ENCODE assay signal across 23 cellular contexts in the genomic region with DNA sequence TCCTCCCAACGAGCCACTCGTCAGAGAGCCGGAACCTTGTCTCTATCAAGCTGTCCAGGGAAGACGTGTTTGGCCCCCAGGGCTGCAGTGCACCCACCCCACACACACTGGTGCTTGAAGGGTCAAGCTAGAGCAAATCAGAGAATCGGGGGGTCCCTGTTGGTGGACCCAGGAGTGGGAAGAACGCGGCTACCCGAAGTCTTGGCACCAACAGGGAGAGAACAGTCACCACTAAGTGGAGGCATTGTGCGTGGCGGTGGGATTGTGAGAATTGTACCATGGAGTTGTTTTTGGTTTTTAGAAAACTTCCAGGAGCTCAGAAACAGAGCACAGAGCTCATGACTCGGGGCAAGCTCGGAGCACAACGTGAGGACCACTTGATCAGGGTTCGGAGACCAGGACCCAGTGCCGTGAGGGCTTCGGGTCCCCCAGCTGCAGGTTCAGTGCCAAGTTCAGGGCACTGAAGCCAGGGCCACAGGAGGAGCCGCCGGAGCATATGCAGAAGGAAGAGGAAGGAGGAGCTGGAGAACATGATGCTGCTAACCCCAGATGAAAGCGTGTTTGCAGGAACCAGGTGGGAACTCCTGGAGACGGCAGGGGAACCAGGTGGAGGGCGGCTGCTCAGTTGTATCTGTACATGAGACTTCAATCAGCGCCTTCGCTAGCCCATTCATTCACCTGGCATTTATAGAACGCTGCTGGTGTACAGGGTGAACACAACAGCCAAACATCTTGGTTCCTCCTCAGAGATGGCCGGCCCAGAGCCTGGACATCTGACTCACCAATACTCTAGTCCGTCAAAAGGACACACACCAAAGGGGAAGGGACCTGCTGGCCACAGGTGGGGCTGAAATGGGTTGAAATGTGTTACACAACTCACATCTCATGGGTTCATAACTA. TPM values are rescaled to one million over a fixed set of nuclear protein-coding genes. Genes with fewer than 3 reads are reported as not detected.
A peak's percentile ranks its signal among the peaks of the same experiment; 100 is the strongest.
DNase-seq lines count a peak whose midpoint lies in the region; ATAC-seq, FAIRE-seq and TF ChIP-seq lines count a peak whose summit lies in the region.
"Had no signal": no experiment of that assay in that cellular context is flagged by ENCODE, and none has a peak within 500 bp of the region (broad histone marks: within the 10 kb centered on the region; RNA-seq: fewer than 3 reads in every experiment).

No MANE protein-coding gene starts in this region.

- no peak overlapping the region for H3K4me3 ChIP-seq in A549
- H3K4me3 ChIP-seq in coronary artery: no peak overlapping the region
- H3K4me3 ChIP-seq: heart left ventricle, sigmoid colon had no signal

- H3K4me1 ChIP-seq in A549: 0 out of 3 replicates have a peak, but pooled peaks cover 3% of the 10 kb centered on the region
- H3K4me1 ChIP-seq: BE2C, sigmoid colon had no signal

- CTCF ChIA-PET in A549 (lab: Yijun Ruan, JAX): interaction anchor here (0.8 to 1.5 kb wide), 5 partner anchors 12 to 71 kb away, joined by 3 to 4 read pairs (median 3); no protein-coding TSS in a partner anchor

- no peak for TF ChIP-seq EP300 in A549 (IDR thresholded peaks at IDR 0.05)

- H3K9me3 Mint-ChIP-seq in natural killer cell treated with Interleukin-12 subunit alpha and Interleukin-12 subunit beta and Interleukin-15 and Interleukin-18, amount 100 ng/mL, for 72 hours: no peaks in the 10 kb centered on the region
- H3K9me3 Mint-ChIP-seq: activated CD4-positive, alpha-beta memory T cell treated with anti-CD3 and anti-CD28 coated beads, Interleukin-2, amount 10 ng/mL, durations not matched to agents 7 days and 5 days had no signal

- no peaks in the 10 kb centered on the region for H3K36me3 Mint-ChIP-seq in natural killer cell treated with Interleukin-12 subunit alpha and Interleukin-12 subunit beta and Interleukin-15 and Interleukin-18, amount 100 ng/mL, for 72 hours

- peak overlapping the region; percentile 3; the same call in 1 of the 3 replicates for H3K4me2 ChIP-seq in A549

- H3K27me3 Mint-ChIP-seq in natural killer cell treated with Interleukin-12 subunit alpha and Interleukin-12 subunit beta and Interleukin-15 and Interleukin-18, amount 100 ng/mL, for 72 hours: peaks cover 39 to 48% of the 10 kb centered on the region in 2 donors

- POLR2A ChIA-PET in A549 (lab: Yijun Ruan, JAX): interaction anchor here (1.4 kb wide), 1 partner anchor 12 kb away, joined by 5 read pairs; no protein-coding TSS in a partner anchor

- H3K27ac Mint-ChIP-seq in natural killer cell treated with Interleukin-12 subunit alpha and Interleukin-12 subunit beta and Interleukin-15 and Interleukin-18, amount 100 ng/mL, for 72 hours: peak overlapping the region; percentile 18 to 38
- H3K27ac Mint-ChIP-seq: activated CD4-positive, alpha-beta memory T cell treated with anti-CD3 and anti-CD28 coated beads, Interleukin-2, amount 10 ng/mL, durations not matched to agents 7 days and 5 days had no signal

- no peak for TF ChIP-seq POLR2A in A549 (IDR thresholded peaks at IDR 0.05; ENCODE audit: low read length)

- no peak for FAIRE-seq in A549 (lab: Jason Lieb, UNC)
- FAIRE-seq: HepG2 had no signal

- H3K4me3 Mint-ChIP-seq in natural killer cell treated with Interleukin-12 subunit alpha and Interleukin-12 subunit beta and Interleukin-15 and Interleukin-18, amount 100 ng/mL, for 72 hours: peak overlapping the region; percentile 12
- H3K4me3 Mint-ChIP-seq: activated CD4-positive, alpha-beta memory T cell treated with anti-CD3 and anti-CD28 coated beads, Interleukin-2, amount 10 ng/mL, durations not matched to agents 7 days and 5 days had no signal

- H3K27ac ChIP-seq in A549 (no peak overlapping the region), coronary artery (peak overlapping the region in 1 of 2 donors; percentile 42)
- H3K27ac ChIP-seq: heart left ventricle, sigmoid colon had no signal

- no peak for TF ChIP-seq RAD21 in A549 (conservative IDR thresholded peaks at IDR 0.05 in 1 of 2, IDR thresholded peaks at IDR 0.05 in 1 of 2)

- WGBS in A549 (ENCODE audit: missing lambda C conversion rate): 48% methylated on average over 26 of the region's 26 CpGs

- H3K9me3 ChIP-seq in A549: no peaks in the 10 kb centered on the region
- H3K9me3 ChIP-seq: BE2C, heart left ventricle, sigmoid colon, tibial artery had no signal

- TF ChIP-seq CTCF in A549 (IDR thresholded peaks at IDR 0.05) (no peak), coronary artery (IDR thresholded peaks at IDR 0.05) (no peak)

- in situ Hi-C loops in G401 (cut with HindIII; ENCODE audit: low sequenced_read_pairs): no loop called here

- peaks cover 37 to 47% of the 10 kb centered on the region in 2 donors for H3K4me1 Mint-ChIP-seq in natural killer cell treated with Interleukin-12 subunit alpha and Interleukin-12 subunit beta and Interleukin-15 and Interleukin-18, amount 100 ng/mL, for 72 hours (ENCODE audit: low read depth in 2 of 2)

- DNase-seq in A549 (ENCODE audit: low read depth in 1 of 2, low spot score in 1 of 2) (no peak), G401 (ENCODE audit: low spot score) (peak; percentile 30), coronary artery (ENCODE audit: low spot score) (peak; percentile 61), NCI-H524 treated with DMSO at 0.1 percent for 48 hours (lab: John Stamatoyannopoulos, UW) (no peak), iPS-NIHi7 (ENCODE audit: extremely low spot score) (no peak), NCI-H1105 (lab: John Stamatoyannopoulos, UW) (no peak)
- peak; percentile 35 for DNase-seq in natural killer cell treated with Interleukin-12 subunit alpha and Interleukin-12 subunit beta and Interleukin-15 and Interleukin-18, amount 100 ng/mL, for 72 hours (ENCODE audit: low spot score)
- DNase-seq: activated CD4-positive, alpha-beta memory T cell treated with anti-CD3 and anti-CD28 coated beads, Interleukin-2, amount 10 ng/mL, durations not matched to agents 7 days and 5 days; BE2C; kidney glomerular epithelial cell; MV-4-11; NCI-H2081 treated with DMSO at 0.1 percent for 48 hours; stimulated activated CD4-positive, alpha-beta T cell treated with anti-CD3 and anti-CD28 coated beads, Interleukin-4, amount 100 ng/mL, for 24 hours; stimulated activated CD8-positive, alpha-beta memory T cell treated with anti-CD3 and anti-CD28 coated beads, Interleukin-4, amount 100 ng/mL, for 48 hours; SW 1271 had no signal

- peak in 1 of 2 experiments; percentile 39; a peak in 3 of 6 replicates for ATAC-seq in A549
- ATAC-seq in natural killer cell treated with Interleukin-12 subunit alpha and Interleukin-12 subunit beta and Interleukin-15 and Interleukin-18, amount 100 ng/mL, for 72 hours: no peak
- no peak for ATAC-seq in GM18867 (IDR thresholded peaks at IDR 0.05; ENCODE audit: unreplicated experiment)
- ATAC-seq: esophagus mucosa, HCT116, heart left ventricle, HepG2, Panc1 had no signal

TF ChIP-seq in A549, 52 proteins besides CTCF, POLR2A, EP300 and RAD21 (continues in another document):
- TF ChIP-seq MAFK (IDR thresholded peaks at IDR 0.05; ENCODE audit: partially characterized antibody): no peak
- TF ChIP-seq JUNB (IDR thresholded peaks at IDR 0.05): no peak
- no peak for TF ChIP-seq GATA3 (IDR thresholded peaks at IDR 0.05; ENCODE audit: borderline replicate concordance)
- TF ChIP-seq CBX8 (IDR thresholded peaks at IDR 0.05): no peak
- TF ChIP-seq, protein P1, sequence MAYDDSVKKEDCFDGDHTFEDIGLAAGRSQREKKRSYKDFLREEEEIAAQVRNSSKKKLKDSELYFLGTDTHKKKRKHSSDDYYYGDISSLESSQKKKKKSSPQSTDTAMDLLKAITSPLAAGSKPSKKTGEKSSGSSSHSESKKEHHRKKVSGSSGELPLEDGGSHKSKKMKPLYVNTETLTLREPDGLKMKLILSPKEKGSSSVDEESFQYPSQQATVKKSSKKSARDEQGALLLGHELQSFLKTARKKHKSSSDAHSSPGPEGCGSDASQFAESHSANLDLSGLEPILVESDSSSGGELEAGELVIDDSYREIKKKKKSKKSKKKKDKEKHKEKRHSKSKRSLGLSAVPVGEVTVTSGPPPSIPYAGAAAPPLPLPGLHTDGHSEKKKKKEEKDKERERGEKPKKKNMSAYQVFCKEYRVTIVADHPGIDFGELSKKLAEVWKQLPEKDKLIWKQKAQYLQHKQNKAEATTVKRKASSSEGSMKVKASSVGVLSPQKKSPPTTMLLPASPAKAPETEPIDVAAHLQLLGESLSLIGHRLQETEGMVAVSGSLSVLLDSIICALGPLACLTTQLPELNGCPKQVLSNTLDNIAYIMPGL (CRISPR knock-in tag; IDR thresholded peaks at IDR 0.05; ENCODE audit: borderline replicate concordance): no peak
- no peak for TF ChIP-seq ZSCAN20 (CRISPR knock-in tag; IDR thresholded peaks at IDR 0.05)
- TF ChIP-seq PHF8 (IDR thresholded peaks at IDR 0.05; ENCODE audit: borderline replicate concordance, low read depth): no peak
- TF ChIP-seq ZFP36 (IDR thresholded peaks at IDR 0.05; ENCODE audit: borderline replicate concordance, partially characterized antibody): no peak
- TF ChIP-seq, protein P2, sequence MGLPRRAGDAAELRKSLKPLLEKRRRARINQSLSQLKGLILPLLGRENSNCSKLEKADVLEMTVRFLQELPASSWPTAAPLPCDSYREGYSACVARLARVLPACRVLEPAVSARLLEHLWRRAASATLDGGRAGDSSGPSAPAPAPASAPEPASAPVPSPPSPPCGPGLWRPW (IDR thresholded peaks at IDR 0.05): no peak
- TF ChIP-seq ZC3H11A (IDR thresholded peaks at IDR 0.05): no peak
- TF ChIP-seq SMC3 (IDR thresholded peaks at IDR 0.05): no peak
- TF ChIP-seq JUN (IDR thresholded peaks at IDR 0.05): no peak
- TF ChIP-seq HDAC2 (IDR thresholded peaks at IDR 0.05): no peak
- TF ChIP-seq HOXB13 (CRISPR knock-in tag; IDR thresholded peaks at IDR 0.05; ENCODE audit: low read depth): no peak
- no peak for TF ChIP-seq MYC (IDR thresholded peaks at IDR 0.05; ENCODE audit: borderline replicate concordance, low read length)
- no peak for TF ChIP-seq FOXS1 (CRISPR knock-in tag; IDR thresholded peaks at IDR 0.05)

RNA-seq across cellular contexts. Expression of a gene that starts 42.8 kb away (rescaled TPM):
- polyA plus RNA-seq in A549 (2011; rRNA removed): 1.4 and 1.7 TPM in 2 replicates
- polyA plus RNA-seq in A549 (2012; cell fraction: cytosol; rRNA removed): 14.5 and 17.2 TPM in 2 replicates
- 16.1 and 23.0 TPM in 2 replicates for polyA plus RNA-seq in A549 (2012; cell fraction: nucleus; rRNA removed)
- polyA plus RNA-seq in A549 (2017; fragmentation: RNase III; extraction: RNeasy Plus Mini Kit Qiagen cat#74134 plus additional on column Dnase treatment): 6.4 to 9.2 TPM (median 8.7 TPM) in 3 replicates
- polyA minus RNA-seq in A549 (2011; rRNA and poly(A)+ RNA removed): 0.58 and 1.9 TPM in 2 replicates
- 27.8 and 31.9 TPM in 2 replicates for total RNA-seq in G401 (2014; rRNA removed; shearing (Covaris generic))
- total RNA-seq in natural killer cell treated with Interleukin-12 subunit alpha and Interleukin-12 subunit beta and Interleukin-15 and Interleukin-18, amount 100 ng/mL, for 72 hours: 100 to 1,000 TPM; 179 to 208 TPM

Comparison
In these comparisons a context has a peak if more than half of its experiments do, and no peak if none do; other contexts are left out.
1. DNase-seq: peak in G401 (single experiment), coronary artery (single experiment) and natural killer cell treated with Interleukin-12 subunit alpha and Interleukin-12 subunit beta and Interleukin-15 and Interleukin-18, amount 100 ng/mL, for 72 hours (single experiment); none in A549 (0 of 2), NCI-H524 treated with DMSO at 0.1 percent for 48 hours (single experiment), iPS-NIHi7 (single experiment) and NCI-H1105 (single experiment).